Comparison of ENCODE assay signal across 1 cellular context in the genomic region with DNA sequence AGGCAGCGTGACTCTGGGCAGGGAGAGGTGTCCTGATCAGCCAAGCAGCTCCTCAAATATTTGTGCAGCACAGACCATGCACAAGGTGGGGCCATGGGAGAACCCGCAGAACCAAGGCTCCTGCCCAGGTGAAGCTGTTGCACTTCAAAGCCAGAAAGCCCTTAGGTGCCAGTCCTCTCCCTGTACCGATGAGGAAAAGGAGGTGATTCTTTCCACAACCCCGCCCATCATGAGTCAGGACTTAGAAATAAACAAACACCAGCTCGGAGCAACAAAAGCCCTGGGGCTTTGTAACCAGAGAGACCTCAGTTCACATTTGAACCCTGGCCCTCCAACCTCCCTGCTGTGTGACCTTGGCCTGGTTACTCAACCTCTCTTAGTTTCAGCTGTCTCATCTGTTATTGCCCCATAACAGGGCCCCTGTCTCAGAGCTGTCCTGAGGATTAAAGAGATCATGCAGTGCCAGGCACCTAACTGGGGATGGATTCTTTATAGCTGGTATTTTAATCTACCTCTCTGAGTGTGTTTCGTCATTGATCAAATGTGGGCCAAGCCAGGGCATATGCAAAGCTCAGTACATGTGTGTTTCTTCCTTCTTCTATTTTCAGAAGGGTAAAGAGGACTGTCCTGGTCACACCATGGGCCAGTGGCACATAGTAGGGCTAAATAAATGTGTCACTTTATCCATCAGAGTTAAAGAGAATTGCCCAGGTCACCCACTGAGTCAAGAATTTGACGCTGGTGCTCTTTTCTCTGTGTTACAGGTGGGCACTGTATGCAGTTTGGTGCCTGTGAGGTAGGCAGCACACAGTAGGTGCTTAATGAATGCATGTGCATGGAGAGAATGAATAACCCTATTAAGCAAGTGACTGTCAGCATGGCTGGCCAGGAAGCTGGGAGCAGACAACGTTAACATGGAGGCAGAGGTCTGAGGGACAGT.
TF ChIP-seq lines count a peak whose summit lies in the region.

No MANE protein-coding gene starts in this region.

TF ChIP-seq in HepG2, 621 proteins besides CTCF, POLR2A, EP300 and RAD21 (continued from another document and continues in another):
- TF ChIP-seq, protein P1, sequence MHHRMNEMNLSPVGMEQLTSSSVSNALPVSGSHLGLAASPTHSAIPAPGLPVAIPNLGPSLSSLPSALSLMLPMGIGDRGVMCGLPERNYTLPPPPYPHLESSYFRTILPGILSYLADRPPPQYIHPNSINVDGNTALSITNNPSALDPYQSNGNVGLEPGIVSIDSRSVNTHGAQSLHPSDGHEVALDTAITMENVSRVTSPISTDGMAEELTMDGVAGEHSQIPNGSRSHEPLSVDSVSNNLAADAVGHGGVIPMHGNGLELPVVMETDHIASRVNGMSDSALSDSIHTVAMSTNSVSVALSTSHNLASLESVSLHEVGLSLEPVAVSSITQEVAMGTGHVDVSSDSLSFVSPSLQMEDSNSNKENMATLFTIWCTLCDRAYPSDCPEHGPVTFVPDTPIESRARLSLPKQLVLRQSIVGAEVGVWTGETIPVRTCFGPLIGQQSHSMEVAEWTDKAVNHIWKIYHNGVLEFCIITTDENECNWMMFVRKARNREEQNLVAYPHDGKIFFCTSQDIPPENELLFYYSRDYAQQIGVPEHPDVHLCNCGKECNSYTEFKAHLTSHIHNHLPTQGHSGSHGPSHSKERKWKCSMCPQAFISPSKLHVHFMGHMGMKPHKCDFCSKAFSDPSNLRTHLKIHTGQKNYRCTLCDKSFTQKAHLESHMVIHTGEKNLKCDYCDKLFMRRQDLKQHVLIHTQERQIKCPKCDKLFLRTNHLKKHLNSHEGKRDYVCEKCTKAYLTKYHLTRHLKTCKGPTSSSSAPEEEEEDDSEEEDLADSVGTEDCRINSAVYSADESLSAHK (CRISPR knock-in tag; IDR thresholded peaks at IDR 0.05; ENCODE audit: borderline replicate concordance): no peak
- TF ChIP-seq ZNF30 (CRISPR knock-in tag; IDR thresholded peaks at IDR 0.05) (no peak), ZNF138 (CRISPR knock-in tag; IDR thresholded peaks at IDR 0.05; ENCODE audit: low read depth) (no peak), MEF2D (CRISPR knock-in tag; IDR thresholded peaks at IDR 0.05) (0 out of 2 replicates have a peak, but pooled peaks have one; percentile 33), KLF16 (CRISPR knock-in tag; IDR thresholded peaks at IDR 0.05) (0 out of 4 replicates have a peak, but pooled peaks of 1 of the 2 experiments have one; percentile 37), NFKBIZ (CRISPR knock-in tag; IDR thresholded peaks at IDR 0.05) (peak; percentile 73; the same call in 1 of the 2 replicates), ZNF3 (CRISPR knock-in tag; IDR thresholded peaks at IDR 0.05) (peak; percentile 71), KLF13 (CRISPR knock-in tag; IDR thresholded peaks at IDR 0.05) (no peak), FOXO1 (CRISPR knock-in tag; IDR thresholded peaks at IDR 0.05) (peak; percentile 59; the same call in 1 of the 2 replicates), MATR3 (CRISPR knock-in tag; IDR thresholded peaks at IDR 0.05) (no peak), MXI1 (IDR thresholded peaks at IDR 0.05; ENCODE audit: borderline replicate concordance, low read depth, low read length) (0 out of 3 replicates have a peak, but pooled peaks have one; percentile 8), ZNF350 (CRISPR knock-in tag; IDR thresholded peaks at IDR 0.05; ENCODE audit: borderline replicate concordance, low read depth) (peak; percentile 53; the same call in 1 of the 2 replicates), ZMYM3 (CRISPR knock-in tag; IDR thresholded peaks at IDR 0.05) (peak; percentile 99), MAFF (IDR thresholded peaks at IDR 0.05; ENCODE audit: low read depth, low read length) (0 out of 2 replicates have a peak, but pooled peaks have one; percentile 18), BCL6 (CRISPR knock-in tag; IDR thresholded peaks at IDR 0.05) (peak; percentile 82), ZKSCAN5 (CRISPR knock-in tag; IDR thresholded peaks at IDR 0.05) (peak; percentile 93), ZSCAN12 (CRISPR knock-in tag; IDR thresholded peaks at IDR 0.05) (no peak), FOXP1 (IDR thresholded peaks at IDR 0.05) (peak; percentile 74), FOXP1 (CRISPR knock-in tag; IDR thresholded peaks at IDR 0.05) (peak; percentile 85), HNF4A (CRISPR knock-in tag; IDR thresholded peaks at IDR 0.05) (peak; percentile 75), ERF (CRISPR knock-in tag; IDR thresholded peaks at IDR 0.05) (peak; percentile 79; the same call in 1 of the 2 replicates), SP5 (CRISPR knock-in tag; IDR thresholded peaks at IDR 0.05; ENCODE audit: borderline replicate concordance, low read depth) (peak; percentile 94), YEATS2 (CRISPR knock-in tag; IDR thresholded peaks at IDR 0.05; ENCODE audit: borderline replicate concordance) (peak; percentile 42; the same call in 1 of the 2 replicates), SETDB1 (CRISPR knock-in tag; IDR thresholded peaks at IDR 0.05; ENCODE audit: borderline replicate concordance) (no peak), MED13 (CRISPR knock-in tag; IDR thresholded peaks at IDR 0.05) (no peak), ZNF768 (CRISPR knock-in tag; IDR thresholded peaks at IDR 0.05) (peak; percentile 96), ZNF230 (CRISPR knock-in tag; IDR thresholded peaks at IDR 0.05) (peak; percentile 30; the same call in 1 of the 2 replicates), DMAP1 (CRISPR knock-in tag; IDR thresholded peaks at IDR 0.05) (0 out of 2 replicates have a peak, but pooled peaks have one; percentile 50), FOXK1 (CRISPR knock-in tag; IDR thresholded peaks at IDR 0.05; ENCODE audit: borderline replicate concordance, low read depth) (peak; percentile 79; the same call in 1 of the 2 replicates)
- TF ChIP-seq, protein P2, sequence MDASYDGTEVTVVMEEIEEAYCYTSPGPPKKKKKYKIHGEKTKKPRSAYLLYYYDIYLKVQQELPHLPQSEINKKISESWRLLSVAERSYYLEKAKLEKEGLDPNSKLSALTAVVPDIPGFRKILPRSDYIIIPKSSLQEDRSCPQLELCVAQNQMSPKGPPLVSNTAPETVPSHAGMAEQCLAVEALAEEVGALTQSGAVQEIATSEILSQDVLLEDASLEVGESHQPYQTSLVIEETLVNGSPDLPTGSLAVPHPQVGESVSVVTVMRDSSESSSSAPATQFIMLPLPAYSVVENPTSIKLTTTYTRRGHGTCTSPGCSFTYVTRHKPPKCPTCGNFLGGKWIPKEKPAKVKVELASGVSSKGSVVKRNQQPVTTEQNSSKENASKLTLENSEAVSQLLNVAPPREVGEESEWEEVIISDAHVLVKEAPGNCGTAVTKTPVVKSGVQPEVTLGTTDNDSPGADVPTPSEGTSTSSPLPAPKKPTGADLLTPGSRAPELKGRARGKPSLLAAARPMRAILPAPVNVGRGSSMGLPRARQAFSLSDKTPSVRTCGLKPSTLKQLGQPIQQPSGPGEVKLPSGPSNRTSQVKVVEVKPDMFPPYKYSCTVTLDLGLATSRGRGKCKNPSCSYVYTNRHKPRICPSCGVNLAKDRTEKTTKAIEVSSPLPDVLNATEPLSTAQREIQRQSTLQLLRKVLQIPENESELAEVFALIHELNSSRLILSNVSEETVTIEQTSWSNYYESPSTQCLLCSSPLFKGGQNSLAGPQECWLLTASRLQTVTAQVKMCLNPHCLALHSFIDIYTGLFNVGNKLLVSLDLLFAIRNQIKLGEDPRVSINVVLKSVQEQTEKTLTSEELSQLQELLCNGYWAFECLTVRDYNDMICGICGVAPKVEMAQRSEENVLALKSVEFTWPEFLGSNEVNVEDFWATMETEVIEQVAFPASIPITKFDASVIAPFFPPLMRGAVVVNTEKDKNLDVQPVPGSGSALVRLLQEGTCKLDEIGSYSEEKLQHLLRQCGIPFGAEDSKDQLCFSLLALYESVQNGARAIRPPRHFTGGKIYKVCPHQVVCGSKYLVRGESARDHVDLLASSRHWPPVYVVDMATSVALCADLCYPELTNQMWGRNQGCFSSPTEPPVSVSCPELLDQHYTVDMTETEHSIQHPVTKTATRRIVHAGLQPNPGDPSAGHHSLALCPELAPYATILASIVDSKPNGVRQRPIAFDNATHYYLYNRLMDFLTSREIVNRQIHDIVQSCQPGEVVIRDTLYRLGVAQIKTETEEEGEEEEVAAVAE (CRISPR knock-in tag; IDR thresholded peaks at IDR 0.05; ENCODE audit: borderline replicate concordance): 0 out of 2 replicates have a peak, but pooled peaks have one; percentile 41
- TF ChIP-seq, protein P3, sequence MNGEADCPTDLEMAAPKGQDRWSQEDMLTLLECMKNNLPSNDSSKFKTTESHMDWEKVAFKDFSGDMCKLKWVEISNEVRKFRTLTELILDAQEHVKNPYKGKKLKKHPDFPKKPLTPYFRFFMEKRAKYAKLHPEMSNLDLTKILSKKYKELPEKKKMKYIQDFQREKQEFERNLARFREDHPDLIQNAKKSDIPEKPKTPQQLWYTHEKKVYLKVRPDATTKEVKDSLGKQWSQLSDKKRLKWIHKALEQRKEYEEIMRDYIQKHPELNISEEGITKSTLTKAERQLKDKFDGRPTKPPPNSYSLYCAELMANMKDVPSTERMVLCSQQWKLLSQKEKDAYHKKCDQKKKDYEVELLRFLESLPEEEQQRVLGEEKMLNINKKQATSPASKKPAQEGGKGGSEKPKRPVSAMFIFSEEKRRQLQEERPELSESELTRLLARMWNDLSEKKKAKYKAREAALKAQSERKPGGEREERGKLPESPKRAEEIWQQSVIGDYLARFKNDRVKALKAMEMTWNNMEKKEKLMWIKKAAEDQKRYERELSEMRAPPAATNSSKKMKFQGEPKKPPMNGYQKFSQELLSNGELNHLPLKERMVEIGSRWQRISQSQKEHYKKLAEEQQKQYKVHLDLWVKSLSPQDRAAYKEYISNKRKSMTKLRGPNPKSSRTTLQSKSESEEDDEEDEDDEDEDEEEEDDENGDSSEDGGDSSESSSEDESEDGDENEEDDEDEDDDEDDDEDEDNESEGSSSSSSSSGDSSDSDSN (CRISPR knock-in tag; IDR thresholded peaks at IDR 0.05): peak; percentile 2; the same call in 1 of the 2 replicates
- TF ChIP-seq, protein P4, sequence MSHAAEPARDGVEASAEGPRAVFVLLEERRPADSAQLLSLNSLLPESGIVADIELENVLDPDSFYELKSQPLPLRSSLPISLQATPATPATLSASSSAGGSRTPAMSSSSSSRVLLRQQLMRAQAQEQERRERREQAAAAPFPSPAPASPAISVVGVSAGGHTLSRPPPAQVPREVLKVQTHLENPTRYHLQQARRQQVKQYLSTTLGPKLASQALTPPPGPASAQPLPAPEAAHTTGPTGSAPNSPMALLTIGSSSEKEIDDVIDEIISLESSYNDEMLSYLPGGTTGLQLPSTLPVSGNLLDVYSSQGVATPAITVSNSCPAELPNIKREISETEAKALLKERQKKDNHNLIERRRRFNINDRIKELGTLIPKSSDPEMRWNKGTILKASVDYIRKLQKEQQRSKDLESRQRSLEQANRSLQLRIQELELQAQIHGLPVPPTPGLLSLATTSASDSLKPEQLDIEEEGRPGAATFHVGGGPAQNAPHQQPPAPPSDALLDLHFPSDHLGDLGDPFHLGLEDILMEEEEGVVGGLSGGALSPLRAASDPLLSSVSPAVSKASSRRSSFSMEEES (CRISPR knock-in tag; IDR thresholded peaks at IDR 0.05): peak; percentile 36; the same call in 1 of the 2 replicates
- TF ChIP-seq, protein P5, sequence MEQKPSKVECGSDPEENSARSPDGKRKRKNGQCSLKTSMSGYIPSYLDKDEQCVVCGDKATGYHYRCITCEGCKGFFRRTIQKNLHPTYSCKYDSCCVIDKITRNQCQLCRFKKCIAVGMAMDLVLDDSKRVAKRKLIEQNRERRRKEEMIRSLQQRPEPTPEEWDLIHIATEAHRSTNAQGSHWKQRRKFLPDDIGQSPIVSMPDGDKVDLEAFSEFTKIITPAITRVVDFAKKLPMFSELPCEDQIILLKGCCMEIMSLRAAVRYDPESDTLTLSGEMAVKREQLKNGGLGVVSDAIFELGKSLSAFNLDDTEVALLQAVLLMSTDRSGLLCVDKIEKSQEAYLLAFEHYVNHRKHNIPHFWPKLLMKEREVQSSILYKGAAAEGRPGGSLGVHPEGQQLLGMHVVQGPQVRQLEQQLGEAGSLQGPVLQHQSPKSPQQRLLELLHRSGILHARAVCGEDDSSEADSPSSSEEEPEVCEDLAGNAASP (CRISPR knock-in tag; IDR thresholded peaks at IDR 0.05; ENCODE audit: borderline replicate concordance): peak; percentile 100
- TF ChIP-seq, protein P6, sequence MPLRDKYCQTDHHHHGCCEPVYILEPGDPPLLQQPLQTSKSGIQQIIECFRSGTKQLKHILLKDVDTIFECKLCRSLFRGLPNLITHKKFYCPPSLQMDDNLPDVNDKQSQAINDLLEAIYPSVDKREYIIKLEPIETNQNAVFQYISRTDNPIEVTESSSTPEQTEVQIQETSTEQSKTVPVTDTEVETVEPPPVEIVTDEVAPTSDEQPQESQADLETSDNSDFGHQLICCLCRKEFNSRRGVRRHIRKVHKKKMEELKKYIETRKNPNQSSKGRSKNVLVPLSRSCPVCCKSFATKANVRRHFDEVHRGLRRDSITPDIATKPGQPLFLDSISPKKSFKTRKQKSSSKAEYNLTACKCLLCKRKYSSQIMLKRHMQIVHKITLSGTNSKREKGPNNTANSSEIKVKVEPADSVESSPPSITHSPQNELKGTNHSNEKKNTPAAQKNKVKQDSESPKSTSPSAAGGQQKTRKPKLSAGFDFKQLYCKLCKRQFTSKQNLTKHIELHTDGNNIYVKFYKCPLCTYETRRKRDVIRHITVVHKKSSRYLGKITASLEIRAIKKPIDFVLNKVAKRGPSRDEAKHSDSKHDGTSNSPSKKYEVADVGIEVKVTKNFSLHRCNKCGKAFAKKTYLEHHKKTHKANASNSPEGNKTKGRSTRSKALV (CRISPR knock-in tag; IDR thresholded peaks at IDR 0.05): no peak
- TF ChIP-seq, protein P7, sequence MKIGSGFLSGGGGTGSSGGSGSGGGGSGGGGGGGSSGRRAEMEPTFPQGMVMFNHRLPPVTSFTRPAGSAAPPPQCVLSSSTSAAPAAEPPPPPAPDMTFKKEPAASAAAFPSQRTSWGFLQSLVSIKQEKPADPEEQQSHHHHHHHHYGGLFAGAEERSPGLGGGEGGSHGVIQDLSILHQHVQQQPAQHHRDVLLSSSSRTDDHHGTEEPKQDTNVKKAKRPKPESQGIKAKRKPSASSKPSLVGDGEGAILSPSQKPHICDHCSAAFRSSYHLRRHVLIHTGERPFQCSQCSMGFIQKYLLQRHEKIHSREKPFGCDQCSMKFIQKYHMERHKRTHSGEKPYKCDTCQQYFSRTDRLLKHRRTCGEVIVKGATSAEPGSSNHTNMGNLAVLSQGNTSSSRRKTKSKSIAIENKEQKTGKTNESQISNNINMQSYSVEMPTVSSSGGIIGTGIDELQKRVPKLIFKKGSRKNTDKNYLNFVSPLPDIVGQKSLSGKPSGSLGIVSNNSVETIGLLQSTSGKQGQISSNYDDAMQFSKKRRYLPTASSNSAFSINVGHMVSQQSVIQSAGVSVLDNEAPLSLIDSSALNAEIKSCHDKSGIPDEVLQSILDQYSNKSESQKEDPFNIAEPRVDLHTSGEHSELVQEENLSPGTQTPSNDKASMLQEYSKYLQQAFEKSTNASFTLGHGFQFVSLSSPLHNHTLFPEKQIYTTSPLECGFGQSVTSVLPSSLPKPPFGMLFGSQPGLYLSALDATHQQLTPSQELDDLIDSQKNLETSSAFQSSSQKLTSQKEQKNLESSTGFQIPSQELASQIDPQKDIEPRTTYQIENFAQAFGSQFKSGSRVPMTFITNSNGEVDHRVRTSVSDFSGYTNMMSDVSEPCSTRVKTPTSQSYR (CRISPR knock-in tag; IDR thresholded peaks at IDR 0.05; ENCODE audit: borderline replicate concordance): 0 out of 2 replicates have a peak, but pooled peaks have one; percentile 33
- TF ChIP-seq, protein P8, sequence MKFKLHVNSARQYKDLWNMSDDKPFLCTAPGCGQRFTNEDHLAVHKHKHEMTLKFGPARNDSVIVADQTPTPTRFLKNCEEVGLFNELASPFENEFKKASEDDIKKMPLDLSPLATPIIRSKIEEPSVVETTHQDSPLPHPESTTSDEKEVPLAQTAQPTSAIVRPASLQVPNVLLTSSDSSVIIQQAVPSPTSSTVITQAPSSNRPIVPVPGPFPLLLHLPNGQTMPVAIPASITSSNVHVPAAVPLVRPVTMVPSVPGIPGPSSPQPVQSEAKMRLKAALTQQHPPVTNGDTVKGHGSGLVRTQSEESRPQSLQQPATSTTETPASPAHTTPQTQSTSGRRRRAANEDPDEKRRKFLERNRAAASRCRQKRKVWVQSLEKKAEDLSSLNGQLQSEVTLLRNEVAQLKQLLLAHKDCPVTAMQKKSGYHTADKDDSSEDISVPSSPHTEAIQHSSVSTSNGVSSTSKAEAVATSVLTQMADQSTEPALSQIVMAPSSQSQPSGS (CRISPR knock-in tag; IDR thresholded peaks at IDR 0.05): peak; percentile 75; the same call in 1 of the 2 replicates
